Comparison of ENCODE assay signal across 26 cellular contexts in genomic region chr12:50325890-50326391, GRCh38. TPM values are rescaled to one million over a fixed set of nuclear protein-coding genes. Genes with fewer than 3 reads are reported as not detected.
DNase-seq lines count a peak whose midpoint lies in the region; ATAC-seq, FAIRE-seq and TF ChIP-seq lines count a peak whose summit lies in the region.
"Had no signal": no experiment of that assay in that cellular context is flagged by ENCODE, and none has a peak within 500 bp of the region (broad histone marks: within the 10 kb centered on the region; RNA-seq: fewer than 3 reads in every experiment).

No MANE protein-coding gene starts in this region.

- H3K4me3 ChIP-seq in K562, result no peak overlapping the region
- no peak overlapping the region for H3K4me3 ChIP-seq in fibroblast of pulmonary artery (replicated peaks; ENCODE audit: low read depth, low read length)
- peak overlapping the region in 1 of 2 donors; percentile 55 for H3K4me3 ChIP-seq in mucosa of rectum (ENCODE audit: low read length in 2 of 2)
- H3K4me3 ChIP-seq: HAP-1, smooth muscle cell, uterus had no signal

- FAIRE-seq in K562 (lab: Jason Lieb, UNC), result no peak
- FAIRE-seq: kidney, RCC 7860 had no signal

- POLR2A ChIA-PET in K562 (lab: Yijun Ruan, JAX), result no interaction called here

- no peaks in the 10 kb centered on the region for H3K9me1 ChIP-seq in K562 (ENCODE audit: control insufficient read depth, insufficient read depth, low read length)

- TF ChIP-seq POLR2A in K562 (conservative IDR thresholded peaks at IDR 0.05), result no peak

- H3K4me1 ChIP-seq in K562 (replicated peaks in 1 of 2; ENCODE audit: control insufficient read depth in 2 of 2, insufficient read depth in 2 of 2, low read length in 2 of 2), result 0 out of 5 replicates have a peak, but pooled peaks cover 0 to 3% of the 10 kb centered on the region in 2 experiments
- peaks cover 4 to 22% of the 10 kb centered on the region in 2 donors for H3K4me1 ChIP-seq in mucosa of rectum (ENCODE audit: control insufficient read depth in 2 of 2, insufficient read depth in 2 of 2, low read length in 2 of 2)
- H3K4me1 ChIP-seq: uterus had no signal

- H3K4me1 Mint-ChIP-seq in Calu3 (ENCODE audit: low read depth, unreplicated experiment), result peaks cover 18% of the 10 kb centered on the region
- no peaks in the 10 kb centered on the region for H3K4me1 Mint-ChIP-seq in activated naive CD8-positive, alpha-beta T cell treated with anti-CD3 and anti-CD28 coated beads, Interleukin-2, amount 50 U/mL, for 24 hours
- no peaks in the 10 kb centered on the region for H3K4me1 Mint-ChIP-seq in T-helper 2 cell treated with Interferon-gamma antibody and Interleukin-4, amounts not matched to agents 5 μg/mL and 100 μg/mL, for 36 hours (ENCODE audit: low read depth)
- H3K4me1 Mint-ChIP-seq: activated CD4-positive, alpha-beta T cell treated with anti-CD3 and anti-CD28 coated beads, Interleukin-2, amount 10 ng/mL, durations not matched to agents 7 days and 5 days; stimulated activated naive B cell treated with anti-CD40 and anti-IgM and Interleukin-4, amounts not matched to agents 10 μg/mL and 1 μg/mL and 100 μg/mL, for 72 hours had no signal

- TF ChIP-seq EP300 in K562 (IDR thresholded peaks at IDR 0.05; ENCODE audit: low read length), result no peak

- H3K9ac ChIP-seq in K562 (ENCODE audit: insufficient read depth in 1 of 2, low read depth in 2 of 2, low read length in 2 of 2) (no peak overlapping the region), mucosa of rectum (ENCODE audit: low read depth in 1 of 2, low read length in 2 of 2) (no peak overlapping the region)

- WGBS in K562 (ENCODE audit: insufficient coverage, low coverage, missing lambda C conversion rate), result 51% methylated on average over 5 of the region's 5 CpGs

- H3K36me3 Mint-ChIP-seq in Calu3 (ENCODE audit: insufficient read depth, unreplicated experiment), result no peaks in the 10 kb centered on the region
- H3K36me3 Mint-ChIP-seq in activated naive CD8-positive, alpha-beta T cell treated with anti-CD3 and anti-CD28 coated beads, Interleukin-2, amount 50 U/mL, for 24 hours (ENCODE audit: low read depth), result no peaks in the 10 kb centered on the region
- no peaks in the 10 kb centered on the region for H3K36me3 Mint-ChIP-seq in T-helper 2 cell treated with Interferon-gamma antibody and Interleukin-4, amounts not matched to agents 5 μg/mL and 100 μg/mL, for 36 hours (ENCODE audit: low read depth)
- H3K36me3 Mint-ChIP-seq: activated CD8-positive, alpha-beta memory T cell treated with anti-CD3 and anti-CD28 coated beads, Interleukin-2, amount 10 ng/mL, durations not matched to agents 7 days and 5 days had no signal

- TF ChIP-seq CTCF in Calu3 (IDR thresholded peaks at IDR 0.05; ENCODE audit: unreplicated experiment) (no peak), K562 (IDR thresholded peaks at IDR 0.05 in 2 of 3, conservative IDR thresholded peaks at IDR 0.05 in 1 of 3; ENCODE audit: insufficient read depth in 2 of 3, low read depth in 1 of 3, low read length in 3 of 3) (no peak), fibroblast of pulmonary artery (IDR thresholded peaks at IDR 0.05; ENCODE audit: low read length, missing control alignments) (no peak)

- no peak overlapping the region for H3K4me2 ChIP-seq in K562 (ENCODE audit: insufficient read depth, low read length)
- H3K4me2 ChIP-seq: smooth muscle cell had no signal

- no peaks in the 10 kb centered on the region for H3K9me3 ChIP-seq in K562 (replicated peaks; ENCODE audit: control insufficient read depth, insufficient read depth, low read depth, low read length)
- H3K9me3 ChIP-seq in mucosa of rectum (ENCODE audit: control insufficient read depth in 2 of 2, low read length in 2 of 2), result no peaks in the 10 kb centered on the region
- H3K9me3 ChIP-seq: ascending aorta, HAP-1, neutrophil, uterus had no signal

- peak; percentile 17 for DNase-seq in Calu3
- DNase-seq in K562 (ENCODE audit: extremely low read depth in 1 of 4, low spot score in 3 of 4), result no peak
- peak; percentile 56 for DNase-seq in fibroblast of pulmonary artery (ENCODE audit: low read depth)
- DNase-seq in NCI-H2171 (lab: John Stamatoyannopoulos, UW), result no peak
- no peak for DNase-seq in activated naive CD8-positive, alpha-beta T cell treated with anti-CD3 and anti-CD28 coated beads, Interleukin-2, amount 50 U/mL, for 24 hours
- no peak for DNase-seq in T-helper 2 cell treated with Interferon-gamma antibody and Interleukin-4, amounts not matched to agents 5 μg/mL and 100 μg/mL, for 36 hours (ENCODE audit: low spot score)
- DNase-seq: ACHN; activated CD4-positive, alpha-beta T cell treated with anti-CD3 and anti-CD28 coated beads, Interleukin-2, amount 10 ng/mL, durations not matched to agents 7 days and 5 days; activated CD8-positive, alpha-beta memory T cell treated with anti-CD3 and anti-CD28 coated beads, Interleukin-2, amount 10 ng/mL, durations not matched to agents 7 days and 5 days; activated naive CD4-positive, alpha-beta T cell treated with anti-CD3 and anti-CD28 coated beads, Interleukin-2, amount 50 U/mL, for 16 hours; effector memory CD4-positive, alpha-beta T cell; Kasumi-1; kidney; NCI-H1694; NCI-H526; stimulated activated CD4-positive, alpha-beta T cell treated with anti-CD3 and anti-CD28 coated beads, Interleukin-2, amount 100 ng/mL, for 48 hours; stimulated activated naive B cell treated with anti-CD40 and anti-IgM and Interleukin-4, amounts not matched to agents 10 μg/mL and 1 μg/mL and 100 μg/mL, for 72 hours; T-helper 17 cell; uterus had no signal

- no peaks in the 10 kb centered on the region for H3K9me3 Mint-ChIP-seq in Calu3 (ENCODE audit: low read depth, unreplicated experiment)
- no peaks in the 10 kb centered on the region for H3K9me3 Mint-ChIP-seq in activated naive CD8-positive, alpha-beta T cell treated with anti-CD3 and anti-CD28 coated beads, Interleukin-2, amount 50 U/mL, for 24 hours
- no peaks in the 10 kb centered on the region for H3K9me3 Mint-ChIP-seq in T-helper 2 cell treated with Interferon-gamma antibody and Interleukin-4, amounts not matched to agents 5 μg/mL and 100 μg/mL, for 36 hours
- H3K9me3 Mint-ChIP-seq: activated CD4-positive, alpha-beta T cell treated with anti-CD3 and anti-CD28 coated beads, Interleukin-2, amount 10 ng/mL, durations not matched to agents 7 days and 5 days; stimulated activated naive B cell treated with anti-CD40 and anti-IgM and Interleukin-4, amounts not matched to agents 10 μg/mL and 1 μg/mL and 100 μg/mL, for 72 hours had no signal

- no peaks in the 10 kb centered on the region for H4K20me1 ChIP-seq in K562 (replicated peaks; ENCODE audit: control insufficient read depth, insufficient read depth, low read length)

- no peak overlapping the region for H2AFZ ChIP-seq in K562 (ENCODE audit: low read depth, low read length)

- H3K36me3 ChIP-seq in K562 (ENCODE audit: control insufficient read depth, insufficient read depth, low read length) (no peaks in the 10 kb centered on the region), mucosa of rectum (ENCODE audit: control insufficient read depth in 2 of 2, insufficient read depth in 2 of 2, low read length in 2 of 2) (no peaks in the 10 kb centered on the region)
- H3K36me3 ChIP-seq: ascending aorta, HAP-1, neutrophil, uterus had no signal

- BruUV-seq in Calu3 (replicated peaks; lab: Mats Ljungman, UMichigan), result no TSS peak
- no TSS peak for BruUV-seq in K562 (replicated peaks; lab: Mats Ljungman, UMichigan)

- H3K27me3 ChIP-seq in K562 (ENCODE audit: control insufficient read depth in 2 of 2, insufficient read depth in 2 of 2, low read length in 2 of 2), result no peaks in the 10 kb centered on the region
- H3K27me3 ChIP-seq in mucosa of rectum (ENCODE audit: control insufficient read depth in 2 of 2, insufficient read depth in 2 of 2, low read length in 2 of 2), result no peaks in the 10 kb centered on the region
- H3K27me3 ChIP-seq: ascending aorta, neutrophil, uterus had no signal

- CTCF ChIA-PET in Calu3 (lab: Charles Lee), result interaction anchor here (0.7 kb wide), 1 partner anchor 92 kb away, joined by 4 read pairs; no protein-coding TSS in a partner anchor
- CTCF ChIA-PET in K562 (lab: Yijun Ruan, JAX; ENCODE audit: low intra/inter-chr PET ratio), result no interaction called here

- no peak for TF ChIP-seq RAD21 in K562 (CRISPR knock-in tag; conservative IDR thresholded peaks at IDR 0.05 in 1 of 2, IDR thresholded peaks at IDR 0.05 in 1 of 2)

- intact Hi-C loops in Calu3 (cut with micrococcal nuclease; ENCODE audit: unreplicated experiment) (loop anchor here (5.0 kb wide), 1 partner anchor 76 kb away; the partner anchor contains the start of gene LARP4), K562 (cut with micrococcal nuclease) (no loop called here)

- peak overlapping the region; percentile 30 for H3K27ac Mint-ChIP-seq in Calu3 (ENCODE audit: unreplicated experiment)
- H3K27ac Mint-ChIP-seq in activated naive CD8-positive, alpha-beta T cell treated with anti-CD3 and anti-CD28 coated beads, Interleukin-2, amount 50 U/mL, for 24 hours, result no peak overlapping the region
- H3K27ac Mint-ChIP-seq in T-helper 2 cell treated with Interferon-gamma antibody and Interleukin-4, amounts not matched to agents 5 μg/mL and 100 μg/mL, for 36 hours, result no peak overlapping the region
- H3K27ac Mint-ChIP-seq: activated CD4-positive, alpha-beta T cell treated with anti-CD3 and anti-CD28 coated beads, Interleukin-2, amount 10 ng/mL, durations not matched to agents 7 days and 5 days; activated CD8-positive, alpha-beta memory T cell treated with anti-CD3 and anti-CD28 coated beads, Interleukin-2, amount 10 ng/mL, durations not matched to agents 7 days and 5 days; stimulated activated naive B cell treated with anti-CD40 and anti-IgM and Interleukin-4, amounts not matched to agents 10 μg/mL and 1 μg/mL and 100 μg/mL, for 72 hours; T-helper 17 cell had no signal

- H3K79me2 ChIP-seq in K562 (ENCODE audit: control insufficient read depth, insufficient read depth, low read length), result no peaks in the 10 kb centered on the region

- H3K27ac ChIP-seq in K562 (ENCODE audit: extremely low read depth, low read depth, low read length) (no peak overlapping the region), mucosa of rectum (ENCODE audit: low read depth in 2 of 2, low read length in 2 of 2) (peak overlapping the region; percentile 56 to 61)
- H3K27ac ChIP-seq: ascending aorta, neutrophil, uterus had no signal

- in situ Hi-C loops in K562 (cut with MboI), result no loop called here

- H3K27me3 Mint-ChIP-seq in Calu3 (ENCODE audit: unreplicated experiment), result no peaks in the 10 kb centered on the region
- H3K27me3 Mint-ChIP-seq in activated naive CD8-positive, alpha-beta T cell treated with anti-CD3 and anti-CD28 coated beads, Interleukin-2, amount 50 U/mL, for 24 hours, result no peaks in the 10 kb centered on the region
- no peaks in the 10 kb centered on the region for H3K27me3 Mint-ChIP-seq in T-helper 2 cell treated with Interferon-gamma antibody and Interleukin-4, amounts not matched to agents 5 μg/mL and 100 μg/mL, for 36 hours (ENCODE audit: low read depth)
- H3K27me3 Mint-ChIP-seq: activated CD4-positive, alpha-beta T cell treated with anti-CD3 and anti-CD28 coated beads, Interleukin-2, amount 10 ng/mL, durations not matched to agents 7 days and 5 days; activated CD8-positive, alpha-beta memory T cell treated with anti-CD3 and anti-CD28 coated beads, Interleukin-2, amount 10 ng/mL, durations not matched to agents 7 days and 5 days; stimulated activated naive B cell treated with anti-CD40 and anti-IgM and Interleukin-4, amounts not matched to agents 10 μg/mL and 1 μg/mL and 100 μg/mL, for 72 hours; T-helper 17 cell had no signal

- ATAC-seq in K562, result no peak
- no peak for ATAC-seq in activated naive CD8-positive, alpha-beta T cell treated with anti-CD3 and anti-CD28 coated beads, Interleukin-2, amount 50 U/mL, for 24 hours
- ATAC-seq in HG03280 (IDR thresholded peaks at IDR 0.05; ENCODE audit: unreplicated experiment), result no peak
- ATAC-seq: activated CD8-positive, alpha-beta memory T cell treated with anti-CD3 and anti-CD28 coated beads, Interleukin-2, amount 10 ng/mL, durations not matched to agents 7 days and 5 days; stimulated activated naive B cell treated with anti-CD40 and anti-IgM and Interleukin-4, amounts not matched to agents 10 μg/mL and 1 μg/mL and 100 μg/mL, for 72 hours; T-helper 17 cell had no signal

- no peak overlapping the region for H3K4me3 Mint-ChIP-seq in Calu3 (ENCODE audit: low read depth, unreplicated experiment)
- no peak overlapping the region for H3K4me3 Mint-ChIP-seq in activated naive CD8-positive, alpha-beta T cell treated with anti-CD3 and anti-CD28 coated beads, Interleukin-2, amount 50 U/mL, for 24 hours
- no peak overlapping the region for H3K4me3 Mint-ChIP-seq in T-helper 2 cell treated with Interferon-gamma antibody and Interleukin-4, amounts not matched to agents 5 μg/mL and 100 μg/mL, for 36 hours
- H3K4me3 Mint-ChIP-seq: activated CD4-positive, alpha-beta T cell treated with anti-CD3 and anti-CD28 coated beads, Interleukin-2, amount 10 ng/mL, durations not matched to agents 7 days and 5 days; activated CD8-positive, alpha-beta memory T cell treated with anti-CD3 and anti-CD28 coated beads, Interleukin-2, amount 10 ng/mL, durations not matched to agents 7 days and 5 days; stimulated activated naive B cell treated with anti-CD40 and anti-IgM and Interleukin-4, amounts not matched to agents 10 μg/mL and 1 μg/mL and 100 μg/mL, for 72 hours; T-helper 17 cell had no signal

RNA-seq across cellular contexts. Expression of gene LIMA1, which starts 42.6 kb away (rescaled TPM):
- total RNA-seq in Calu3 (2022), result 48.9 and 67.6 TPM in 2 replicates
- 69.0 and 93.4 TPM in 2 replicates for total RNA-seq in K562 (2011; cell fraction: chromatin; rRNA removed; ENCODE audit: low replicate concordance)
- total RNA-seq in K562 (2011; cell fraction: nucleolus; rRNA removed), result 30.0 and 30.2 TPM in 2 replicates
- 42.2 and 56.2 TPM in 2 replicates for total RNA-seq in K562 (2011; cell fraction: nucleoplasm; rRNA removed)
- 24.7 and 28.3 TPM in 2 replicates for total RNA-seq in K562 (2014; rRNA removed)
- total RNA-seq in K562 (2014; rRNA removed; fragmentation: Illumina TruSeq; extraction: Trizol), result 31.5 and 41.1 TPM in 2 replicates
- 22.5 and 24.4 TPM in 2 replicates for total RNA-seq in K562 (2015; rRNA removed; fragmentation: Illumina TruSeq; extraction: Trizol)
- total RNA-seq in K562 (2021), result 22.7 and 24.2 TPM in 2 replicates
- polyA plus RNA-seq in K562 (2011; rRNA removed), result 24.0 and 37.8 TPM in 2 replicates
- polyA plus RNA-seq in K562 (2011; cell fraction: cytosol; rRNA removed), result 8.2 and 9.2 TPM in 2 replicates
- polyA plus RNA-seq in K562 (2011; cell fraction: nucleus; rRNA removed), result 21.7 and 22.5 TPM in 2 replicates
- 16.3 and 16.8 TPM in 2 replicates for polyA plus RNA-seq in K562 (2012)
- 34.0 and 37.0 TPM in 2 replicates for polyA plus RNA-seq in K562 (2014; fragmentation: Illumina TruSeq; extraction: Trizol)
- polyA plus RNA-seq in K562 (2014; fragmentation: Nextera tagmentation; extraction: Ambion mirVana), result 10 to 100 TPM; 20.2 to 23.7 TPM
- polyA plus RNA-seq in K562 (2014; rRNA removed), result 24.8 and 27.3 TPM in 2 replicates
- 31.8 and 43.7 TPM in 2 replicates for polyA minus RNA-seq in K562 (2011; rRNA and poly(A)+ RNA removed)
- polyA minus RNA-seq in K562 (2011; cell fraction: cytosol; rRNA and poly(A)+ RNA removed), result 12.8 and 24.0 TPM in 2 replicates
- polyA minus RNA-seq in K562 (2011; cell fraction: nucleus; rRNA and poly(A)+ RNA removed), result 12.5 and 22.5 TPM in 2 replicates

Comparison
In these comparisons a context has a peak if more than half of its experiments do, and no peak if none do; other contexts are left out.
1. DNase-seq: peak in Calu3 (single experiment) and fibroblast of pulmonary artery (single experiment); none in K562 (0 of 4), NCI-H2171 (single experiment), activated naive CD8-positive, alpha-beta T cell treated with anti-CD3 and anti-CD28 coated beads, Interleukin-2, amount 50 U/mL, for 24 hours (single experiment) and T-helper 2 cell treated with Interferon-gamma antibody and Interleukin-4, amounts not matched to agents 5 μg/mL and 100 μg/mL, for 36 hours (single experiment).